Comparison of ENCODE assay signal across 16 cellular contexts in genomic region chr5:59005934-59006701, GRCh38.
A peak's percentile ranks its signal among the peaks of the same experiment; 100 is the strongest.
DNase-seq lines count a peak whose midpoint lies in the region; ATAC-seq, FAIRE-seq and TF ChIP-seq lines count a peak whose summit lies in the region.
"Had no signal": no experiment of that assay in that cellular context is flagged by ENCODE, and none has a peak within 500 bp of the region (broad histone marks: within the 10 kb centered on the region; RNA-seq: fewer than 3 reads in every experiment).

No MANE protein-coding gene starts in this region.

- no peaks in the 10 kb centered on the region for H3K79me2 ChIP-seq in mesendoderm (ENCODE audit: control insufficient read depth, insufficient read depth, low read length)

- H3K79me1 ChIP-seq in mesendoderm (ENCODE audit: low read length), result no peaks in the 10 kb centered on the region

- peak overlapping the region; percentile 50 to 77 for H3K27ac ChIP-seq in A549
- H3K27ac ChIP-seq in mesendoderm (ENCODE audit: low read depth, low read length), result no peak overlapping the region
- H3K27ac ChIP-seq: 22Rv1; BLaER1 treated with 17β-estradiol and CSF1 and Interleukin-3, amounts not matched to agents 10 nM and 100 nM; HL-60 had no signal

- POLR2A ChIA-PET in A549 (lab: Yijun Ruan, JAX), result no interaction called here

- no peak overlapping the region for H3K56ac ChIP-seq in mesendoderm (ENCODE audit: low read length)

- no peak overlapping the region for H3K23ac ChIP-seq in mesendoderm (ENCODE audit: low read length)

- peak in 1 of 2 experiments; percentile 34; a peak in 3 of 6 replicates for ATAC-seq in A549
- no peak for ATAC-seq in activated T-helper 17 cell treated with anti-CD3 and anti-CD28 coated beads, Interleukin-2, amount 50 U/mL, for 72 hours (replicated peaks)

- H3K4me2 ChIP-seq in A549 (peak overlapping the region; percentile 58), mesendoderm (ENCODE audit: low read length) (no peak overlapping the region)
- H3K4me2 ChIP-seq: BLaER1 treated with 17β-estradiol and CSF1 and Interleukin-3, amounts not matched to agents 10 nM and 100 nM had no signal

- no peaks in the 10 kb centered on the region for H3K9me3 Mint-ChIP-seq in activated T-cell treated with anti-CD3 and anti-CD28 coated beads, Interleukin-2, amount 50 U/mL, for 24 hours
- peaks cover under 1% of the 10 kb centered on the region for H3K9me3 Mint-ChIP-seq in activated T-helper 17 cell treated with anti-CD3 and anti-CD28 coated beads, Interleukin-2, amount 50 U/mL, for 72 hours
- H3K9me3 Mint-ChIP-seq: CD4-positive, CD25-positive, alpha-beta regulatory T cell had no signal

- no peak for TF ChIP-seq CTCF in A549 (IDR thresholded peaks at IDR 0.05)

- H2BK120ac ChIP-seq in mesendoderm (ENCODE audit: low read depth, low read length), result no peak overlapping the region

- H2BK5ac ChIP-seq in mesendoderm (ENCODE audit: low read length), result no peak overlapping the region

- no peak overlapping the region for H4K8ac ChIP-seq in mesendoderm (ENCODE audit: low read depth, low read length)

- TF ChIP-seq EP300 in A549 (IDR thresholded peaks at IDR 0.05), result no peak

- no peak for TF ChIP-seq RAD21 in A549 (conservative IDR thresholded peaks at IDR 0.05 in 1 of 2, IDR thresholded peaks at IDR 0.05 in 1 of 2)

- TF ChIP-seq POLR2A in A549 (IDR thresholded peaks at IDR 0.05; ENCODE audit: low read length), result no peak

- peak overlapping the region; percentile 52 for H3K4ac ChIP-seq in mesendoderm (ENCODE audit: low read depth, low read length)

- H3K4me3 Mint-ChIP-seq in activated T-cell treated with anti-CD3 and anti-CD28 coated beads, Interleukin-2, amount 50 U/mL, for 24 hours, result no peak overlapping the region
- H3K4me3 Mint-ChIP-seq in activated T-helper 17 cell treated with anti-CD3 and anti-CD28 coated beads, Interleukin-2, amount 50 U/mL, for 72 hours, result peak overlapping the region; percentile 30
- H3K4me3 Mint-ChIP-seq: CD4-positive, CD25-positive, alpha-beta regulatory T cell; HFFc6 had no signal

- H3K4me1 ChIP-seq in A549, result peaks cover 85% of the 10 kb centered on the region
- peaks cover 2% of the 10 kb centered on the region for H3K4me1 ChIP-seq in mesendoderm (ENCODE audit: control insufficient read depth, low read depth, low read length)
- H3K4me1 ChIP-seq: HAP-1 had no signal

- no peak overlapping the region for H3K9ac ChIP-seq in mesendoderm (ENCODE audit: low read length)
- H3K9ac ChIP-seq: BLaER1 treated with 17β-estradiol and CSF1 and Interleukin-3, amounts not matched to agents 10 nM and 100 nM had no signal

- H4K5ac ChIP-seq in mesendoderm (ENCODE audit: low read length), result no peak overlapping the region

- H3K27ac Mint-ChIP-seq in activated T-cell treated with anti-CD3 and anti-CD28 coated beads, Interleukin-2, amount 50 U/mL, for 24 hours, result peak overlapping the region; percentile 63
- H3K27ac Mint-ChIP-seq in activated T-helper 17 cell treated with anti-CD3 and anti-CD28 coated beads, Interleukin-2, amount 50 U/mL, for 72 hours, result peak overlapping the region; percentile 59
- H3K27ac Mint-ChIP-seq: HFFc6 had no signal

- H2BK15ac ChIP-seq in mesendoderm (replicated peaks; ENCODE audit: low read depth), result no peak overlapping the region

- H3K36me3 ChIP-seq in mesendoderm (ENCODE audit: control insufficient read depth, insufficient read depth, low read length), result no peaks in the 10 kb centered on the region
- H3K36me3 ChIP-seq: HAP-1 had no signal

- no peak overlapping the region for H2AK5ac ChIP-seq in mesendoderm (ENCODE audit: low read length)

- H3K18ac ChIP-seq in mesendoderm (ENCODE audit: low read length), result no peak overlapping the region

- no peaks in the 10 kb centered on the region for H3K9me3 ChIP-seq in A549
- H3K9me3 ChIP-seq: HAP-1 had no signal

- no peaks in the 10 kb centered on the region for H3K27me3 Mint-ChIP-seq in activated T-cell treated with anti-CD3 and anti-CD28 coated beads, Interleukin-2, amount 50 U/mL, for 24 hours
- no peaks in the 10 kb centered on the region for H3K27me3 Mint-ChIP-seq in activated T-helper 17 cell treated with anti-CD3 and anti-CD28 coated beads, Interleukin-2, amount 50 U/mL, for 72 hours

- no peaks in the 10 kb centered on the region for H3K27me3 ChIP-seq in mesendoderm (ENCODE audit: insufficient read depth, low read length, poor library complexity)
- H3K27me3 ChIP-seq: BLaER1 treated with 17β-estradiol and CSF1 and Interleukin-3, amounts not matched to agents 10 nM and 100 nM had no signal

- CTCF ChIA-PET in A549 (lab: Yijun Ruan, JAX), result interaction anchor here (0.8 to 1.9 kb wide), 5 partner anchors 22 to 169 kb away, joined by 3 to 7 read pairs (median 3); no protein-coding TSS in a partner anchor

- DNase-seq in activated T-cell treated with anti-CD3 and anti-CD28 coated beads, Interleukin-2, amount 50 U/mL, for 24 hours, result no peak
- DNase-seq in activated T-cell treated with anti-CD3 and anti-CD28 coated beads, Interleukin-2, amount 50 U/mL, for 48 hours, result no peak
- DNase-seq in A549 (ENCODE audit: low read depth in 1 of 2, low spot score in 1 of 2) (no peak), mesendoderm (no peak), AML-193 (lab: John Stamatoyannopoulos, UW) (no peak), NCI-H2171 (lab: John Stamatoyannopoulos, UW) (no peak), ecto neural progenitor cell (ENCODE audit: low spot score) (no peak)
- DNase-seq: CD4-positive, CD25-positive, alpha-beta regulatory T cell; DMS53; HFFc6 had no signal

- H3K4me3 ChIP-seq in A549 (no peak overlapping the region), mesendoderm (ENCODE audit: low read length) (no peak overlapping the region)
- H3K4me3 ChIP-seq: BLaER1 treated with 17β-estradiol and CSF1 and Interleukin-3, amounts not matched to agents 10 nM and 100 nM; HAP-1 had no signal

- peaks cover 15% of the 10 kb centered on the region for H3K36me3 Mint-ChIP-seq in activated T-cell treated with anti-CD3 and anti-CD28 coated beads, Interleukin-2, amount 50 U/mL, for 24 hours (ENCODE audit: low read depth)
- H3K36me3 Mint-ChIP-seq in activated T-helper 17 cell treated with anti-CD3 and anti-CD28 coated beads, Interleukin-2, amount 50 U/mL, for 72 hours (ENCODE audit: low read depth), result peaks cover 80% of the 10 kb centered on the region
- H3K36me3 Mint-ChIP-seq: CD4-positive, CD25-positive, alpha-beta regulatory T cell had no signal

- 77% methylated on average over 7 of the region's 7 CpGs for WGBS in A549 (ENCODE audit: missing lambda C conversion rate)
- WGBS in mesendoderm (ENCODE audit: extremely low coverage, insufficient coverage, low lambda C conversion rate), result no CpG with 5 or more reads among the region's 7 CpGs

- FAIRE-seq in A549 (lab: Jason Lieb, UNC), result no peak
- FAIRE-seq: H1 had no signal

- peaks cover 83% of the 10 kb centered on the region for H3K4me1 Mint-ChIP-seq in activated T-cell treated with anti-CD3 and anti-CD28 coated beads, Interleukin-2, amount 50 U/mL, for 24 hours (ENCODE audit: low read depth)
- H3K4me1 Mint-ChIP-seq in activated T-helper 17 cell treated with anti-CD3 and anti-CD28 coated beads, Interleukin-2, amount 50 U/mL, for 72 hours, result peaks cover 56% of the 10 kb centered on the region

TF ChIP-seq in A549, 52 proteins besides CTCF, POLR2A, EP300 and RAD21:
- no peak for TF ChIP-seq NFE2L2 (conservative IDR thresholded peaks at IDR 0.05; ENCODE audit: low read length)
- peak; percentile 56; the same call in 1 of the 2 replicates for TF ChIP-seq TP53 (CRISPR knock-in tag; IDR thresholded peaks at IDR 0.05)
- TF ChIP-seq POLR2AphosphoS2 (conservative IDR thresholded peaks at IDR 0.05; ENCODE audit: low read length), result peak; percentile 93
- TF ChIP-seq REST (IDR thresholded peaks at IDR 0.05), result no peak
- 0 out of 4 replicates have a peak, but pooled peaks of 1 of the 2 experiments have one; percentile 5 for TF ChIP-seq CEBPB (IDR thresholded peaks at IDR 0.05)
- TF ChIP-seq JUN (IDR thresholded peaks at IDR 0.05), result peak in 1 of 2 experiments; percentile 49; a peak in 1 of 5 replicates
